Comparison of ENCODE assay signal across 9 cellular contexts in the genomic region with DNA sequence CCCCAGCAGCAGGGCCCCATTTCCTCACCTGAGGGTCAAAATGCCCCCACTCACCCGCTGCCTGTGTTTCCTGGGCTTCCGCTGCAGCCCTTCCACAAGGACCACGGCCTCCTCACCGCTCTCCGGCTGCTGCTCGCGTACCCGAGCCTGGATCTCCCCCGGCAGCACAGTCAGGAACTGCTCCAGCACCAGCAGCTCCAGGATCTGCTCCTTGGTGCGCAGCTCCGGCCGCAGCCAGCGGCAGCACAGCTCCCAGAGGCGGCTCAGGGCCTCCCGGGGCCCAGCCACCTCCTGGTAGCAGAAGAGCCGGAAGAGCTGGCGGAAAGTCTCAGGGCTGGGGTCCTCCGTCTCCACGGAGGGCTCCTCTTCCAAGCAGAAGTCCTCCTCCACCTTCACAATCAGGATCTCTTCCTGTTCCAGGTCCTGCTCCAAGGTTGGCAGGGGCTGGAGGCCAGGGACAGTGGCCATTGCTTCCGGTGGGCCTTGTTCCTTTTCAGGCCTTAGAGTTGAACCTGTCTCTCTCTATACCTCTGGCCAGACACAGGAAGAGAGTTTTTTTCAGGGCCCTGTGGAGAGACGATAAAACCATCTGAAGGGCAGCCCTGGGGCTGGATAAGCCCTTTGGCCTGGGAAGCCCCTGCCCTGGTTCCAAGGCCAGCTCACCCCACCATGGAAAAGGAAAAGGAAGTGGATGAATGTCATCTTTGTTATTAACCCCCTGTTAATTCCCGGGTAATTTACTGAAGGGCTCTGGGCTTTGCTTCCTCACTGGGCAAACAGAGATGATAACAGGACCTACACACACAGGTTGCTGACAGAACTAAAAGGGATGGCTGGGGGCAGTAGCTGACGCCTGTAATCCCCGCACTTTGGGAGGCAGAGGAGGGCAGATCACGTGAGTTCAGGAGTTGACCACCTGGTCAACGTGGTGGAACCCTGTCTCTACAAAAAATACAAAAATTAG. TPM values are rescaled to one million over a fixed set of nuclear protein-coding genes. Genes with fewer than 3 reads are reported as not detected.
DNase-seq lines count a peak whose midpoint lies in the region; ATAC-seq and TF ChIP-seq lines count a peak whose summit lies in the region.
"Had no signal": no experiment of that assay in that cellular context is flagged by ENCODE, and none has a peak within 500 bp of the region (broad histone marks: within the 10 kb centered on the region; RNA-seq: fewer than 3 reads in every experiment).

No MANE protein-coding gene starts in this region.

- no peak for TF ChIP-seq CTCF in AG04449 (IDR thresholded peaks at IDR 0.05; ENCODE audit: insufficient read depth, low read length, missing control alignments)
- no peak for TF ChIP-seq CTCF in KMS-11 (conservative IDR thresholded peaks at IDR 0.05; ENCODE audit: low read depth, low read length)
- TF ChIP-seq CTCF in chondrocyte (IDR thresholded peaks at IDR 0.05): no peak

- H2AFZ ChIP-seq in KMS-11 (ENCODE audit: low read depth): peak overlapping the region; percentile 97

- H3K4me3 ChIP-seq in AG04449 (ENCODE audit: low read depth, low read length) (peak overlapping the region; percentile 82), KMS-11 (IDR thresholded peaks at IDR 0.05; ENCODE audit: insufficient read depth, low read depth, low read length) (no peak overlapping the region), muscle layer of colon (ENCODE audit: low read depth in 1 of 2, low read length in 2 of 2) (peak overlapping the region; percentile 68 to 78)

- H3K9ac ChIP-seq in KMS-11: peak overlapping the region; percentile 80; the same call in 1 of the 2 replicates
- peak overlapping the region; percentile 58 for H3K9ac ChIP-seq in muscle layer of colon (ENCODE audit: low read length)

- H3K27me3 ChIP-seq in KMS-11 (ENCODE audit: insufficient read depth, low read depth) (no peaks in the 10 kb centered on the region), muscle layer of colon (ENCODE audit: control insufficient read depth in 1 of 2, insufficient read depth in 2 of 2, low read length in 2 of 2) (no peaks in the 10 kb centered on the region)

- no peak for ATAC-seq in HG02884 (IDR thresholded peaks at IDR 0.05; ENCODE audit: unreplicated experiment)

- H3K27me3 Mint-ChIP-seq in chondrocyte (ENCODE audit: low read depth): no peaks in the 10 kb centered on the region

- no peaks in the 10 kb centered on the region for H3K9me3 Mint-ChIP-seq in chondrocyte (ENCODE audit: low read depth)

- H3K9me3 ChIP-seq in muscle layer of colon (ENCODE audit: low read length): no peaks in the 10 kb centered on the region

- H3K79me2 ChIP-seq in KMS-11 (ENCODE audit: insufficient read depth, low read depth): 0 out of 2 replicates have a peak, but pooled peaks cover 3% of the 10 kb centered on the region

- H4K20me1 ChIP-seq in KMS-11 (ENCODE audit: insufficient read depth): no peaks in the 10 kb centered on the region

- H3K4me2 ChIP-seq in KMS-11: peak overlapping the region; percentile 49

- peaks cover 7% of the 10 kb centered on the region for H3K36me3 Mint-ChIP-seq in chondrocyte (ENCODE audit: low read depth)

- H3K36me3 ChIP-seq in KMS-11 (ENCODE audit: insufficient read depth) (no peaks in the 10 kb centered on the region), muscle layer of colon (ENCODE audit: insufficient read depth, low read length) (peaks cover 31% of the 10 kb centered on the region)

- CTCF ChIA-PET in AG04449 (lab: Yijun Ruan, JAX): interaction anchor here (1.2 kb wide), 1 partner anchor 191 kb away, joined by 4 read pairs; no protein-coding TSS in a partner anchor

- H3K27ac ChIP-seq in KMS-11 (no peak overlapping the region; the same call in 1 of the 2 replicates), muscle layer of colon (ENCODE audit: low read depth, low read length) (no peak overlapping the region)

- peak overlapping the region; percentile 85 for H3K27ac Mint-ChIP-seq in chondrocyte (ENCODE audit: unreplicated experiment)

- POLR2A ChIA-PET in AG04449 (lab: Yijun Ruan, JAX): interaction anchor here (0.6 to 1.9 kb wide), 2 partner anchors 31 to 137 kb away, joined by 3 to 6 read pairs; a partner anchor contains a TSS

- DNase-seq in AG04449 (ENCODE audit: low read depth, low spot score) (no peak), chondrocyte (ENCODE audit: low spot score) (no peak), putamen (ENCODE audit: low spot score) (no peak), retina (no peak)
- DNase-seq in NK-92 treated with Interleukin-12 subunit alpha and Interleukin-12 subunit beta, amount 100 ng/mL, for 24 hours (lab: John Stamatoyannopoulos, UW): no peak

- H3K4me1 ChIP-seq in KMS-11 (ENCODE audit: low read depth, poor library complexity, severe bottlenecking) (peaks cover 18% of the 10 kb centered on the region), muscle layer of colon (ENCODE audit: insufficient read depth, low read length) (peaks cover 29% of the 10 kb centered on the region)

- H3K4me3 Mint-ChIP-seq in chondrocyte (ENCODE audit: unreplicated experiment): peak overlapping the region; percentile 82

- H3K4me1 Mint-ChIP-seq in chondrocyte (ENCODE audit: low read depth): peaks cover 29% of the 10 kb centered on the region

RNA-seq across cellular contexts. Expression of a gene that starts 1.2 kb away (rescaled TPM):
- 13.1 to 16.2 TPM (median 14.7 TPM) in 3 replicates for total RNA-seq in chondrocyte

RNA-seq across cellular contexts. Expression of a gene that starts 22.4 kb away (rescaled TPM):
- not detected in 3 replicates for total RNA-seq in chondrocyte
- total RNA-seq: ureter had no signal

RNA-seq across cellular contexts. Expression of a gene that starts 29.4 kb away (rescaled TPM):
- not detected in 3 replicates for total RNA-seq in chondrocyte

RNA-seq across cellular contexts. Expression of a gene that starts 31.5 kb away (rescaled TPM):
- 2.0 to 2.6 TPM (median 2.2 TPM) in 3 replicates for total RNA-seq in chondrocyte

RNA-seq across cellular contexts. Expression of a gene that starts 31.7 kb away (rescaled TPM):
- 21.8 to 30.6 TPM (median 24.9 TPM) in 3 replicates for total RNA-seq in chondrocyte
